26 cellular contexts compared by ENCODE assay signal in the genomic region with DNA sequence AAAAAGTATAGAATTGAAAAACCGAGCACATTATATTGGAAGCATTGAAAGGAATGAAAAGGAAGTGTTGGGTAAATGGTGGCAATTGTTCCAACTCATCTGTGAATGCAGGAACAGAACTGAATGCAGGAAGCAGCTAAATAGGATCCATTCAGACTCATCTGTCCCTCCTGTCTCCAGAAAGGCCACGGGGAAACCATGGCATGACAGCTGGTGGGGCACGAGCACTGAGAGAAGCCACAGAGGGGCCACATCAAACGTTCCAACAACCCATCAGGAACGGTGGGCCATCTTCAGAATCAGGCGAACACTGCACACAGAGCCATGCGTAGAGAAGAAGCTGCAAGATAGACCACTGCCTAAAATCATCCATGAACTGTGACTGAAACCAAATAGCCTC.
"Had no signal": no experiment of that assay in that cellular context is flagged by ENCODE, and none has a peak within 500 bp of the region (broad histone marks: within the 10 kb centered on the region; RNA-seq: fewer than 3 reads in every experiment).

No MANE protein-coding gene starts in this region.

- H3K27ac Mint-ChIP-seq: activated B cell treated with CpG ODN at 0.5 μM for 24 hours; activated CD4-positive, alpha-beta memory T cell treated with anti-CD3 and anti-CD28 coated beads for 36 hours; activated CD4-positive, alpha-beta T cell treated with anti-CD3 and anti-CD28 coated beads, Interleukin-2, amount 10 ng/mL, durations not matched to agents 7 days and 5 days; activated naive CD4-positive, alpha-beta T cell treated with anti-CD3 and anti-CD28 coated beads for 36 hours; activated naive CD8-positive, alpha-beta T cell treated with anti-CD3 and anti-CD28 coated beads for 36 hours; activated T-helper 17 cell treated with anti-CD3 and anti-CD28 coated beads, Interleukin-2, amount 50 U/mL, for 72 hours; T-helper 1 cell treated with Interleukin-12 subunit alpha and Interleukin-12 subunit beta and Interleukin-4 antibody, amounts not matched to agents 30 μg/mL and 1 μg/mL, for 36 hours had no signal

- H3K9me3 ChIP-seq: SJSA1 had no signal

- ATAC-seq: activated T-helper 17 cell treated with anti-CD3 and anti-CD28 coated beads, Interleukin-2, amount 50 U/mL, for 72 hours; Panc1 had no signal

- H3K36me3 Mint-ChIP-seq: activated CD4-positive, alpha-beta memory T cell treated with anti-CD3 and anti-CD28 coated beads for 36 hours; activated naive CD8-positive, alpha-beta T cell treated with anti-CD3 and anti-CD28 coated beads for 36 hours had no signal

- H3K4me1 ChIP-seq: SJSA1 had no signal

- H3K27ac ChIP-seq: RWPE1, SJSA1 had no signal

- H3K4me1 Mint-ChIP-seq: activated B cell treated with CpG ODN at 0.5 μM for 24 hours; activated CD4-positive, alpha-beta T cell treated with anti-CD3 and anti-CD28 coated beads, Interleukin-2, amount 10 ng/mL, durations not matched to agents 7 days and 5 days; activated naive CD8-positive, alpha-beta T cell treated with anti-CD3 and anti-CD28 coated beads for 36 hours; activated T-helper 17 cell treated with anti-CD3 and anti-CD28 coated beads, Interleukin-2, amount 50 U/mL, for 72 hours had no signal

- H3K4me3 Mint-ChIP-seq: activated B cell treated with CpG ODN at 0.5 μM for 24 hours; activated CD4-positive, alpha-beta memory T cell treated with anti-CD3 and anti-CD28 coated beads for 36 hours; activated CD4-positive, alpha-beta T cell treated with anti-CD3 and anti-CD28 coated beads, Interleukin-2, amount 10 ng/mL, durations not matched to agents 7 days and 5 days; activated naive CD4-positive, alpha-beta T cell treated with anti-CD3 and anti-CD28 coated beads for 36 hours; activated naive CD8-positive, alpha-beta T cell treated with anti-CD3 and anti-CD28 coated beads for 36 hours; activated T-helper 17 cell treated with anti-CD3 and anti-CD28 coated beads, Interleukin-2, amount 50 U/mL, for 72 hours; T-helper 1 cell treated with Interleukin-12 subunit alpha and Interleukin-12 subunit beta and Interleukin-4 antibody, amounts not matched to agents 30 μg/mL and 1 μg/mL, for 36 hours had no signal

- H3K27me3 Mint-ChIP-seq: activated B cell treated with CpG ODN at 0.5 μM for 24 hours; activated CD4-positive, alpha-beta T cell treated with anti-CD3 and anti-CD28 coated beads, Interleukin-2, amount 10 ng/mL, durations not matched to agents 7 days and 5 days; activated naive CD8-positive, alpha-beta T cell treated with anti-CD3 and anti-CD28 coated beads for 36 hours; activated T-helper 17 cell treated with anti-CD3 and anti-CD28 coated beads, Interleukin-2, amount 50 U/mL, for 72 hours had no signal

- H3K4me3 ChIP-seq: SJSA1 had no signal

- H3K36me3 ChIP-seq: SJSA1 had no signal

- H3K27me3 ChIP-seq: SJSA1 had no signal

- H3K9me3 Mint-ChIP-seq: activated CD4-positive, alpha-beta memory T cell treated with anti-CD3 and anti-CD28 coated beads for 36 hours; activated CD4-positive, alpha-beta T cell treated with anti-CD3 and anti-CD28 coated beads, Interleukin-2, amount 10 ng/mL, durations not matched to agents 7 days and 5 days; activated naive CD4-positive, alpha-beta T cell treated with anti-CD3 and anti-CD28 coated beads for 36 hours; activated T-helper 17 cell treated with anti-CD3 and anti-CD28 coated beads, Interleukin-2, amount 50 U/mL, for 72 hours; T-helper 1 cell treated with Interleukin-12 subunit alpha and Interleukin-12 subunit beta and Interleukin-4 antibody, amounts not matched to agents 30 μg/mL and 1 μg/mL, for 36 hours had no signal

- DNase-seq: activated B cell treated with CpG ODN at 0.5 μM for 24 hours; activated CD4-positive, alpha-beta memory T cell treated with anti-CD3 and anti-CD28 coated beads for 36 hours; activated CD4-positive, alpha-beta T cell treated with anti-CD3 and anti-CD28 coated beads for 1 hour; activated CD4-positive, alpha-beta T cell treated with anti-CD3 and anti-CD28 coated beads, Interleukin-2, amount 10 ng/mL, durations not matched to agents 7 days and 5 days; activated gamma-delta T cell; activated naive CD4-positive, alpha-beta T cell treated with anti-CD3 and anti-CD28 coated beads for 36 hours; activated naive CD8-positive, alpha-beta T cell treated with anti-CD3 and anti-CD28 coated beads for 36 hours; activated T-cell treated with anti-CD3 and anti-CD28 coated beads for 4 hours; activated T-cell treated with anti-CD3 and anti-CD28 coated beads, Interleukin-2, amount 50 U/mL, for 48 hours; Karpas-422; MM.1S; NCI-H1105; NCI-H1436; NCI-H1694 treated with DMSO at 0.1 percent for 48 hours; NCI-H2029 treated with DMSO at 0.1 percent for 48 hours; NCI-H345; NCI-H510A; NCI-H526 treated with DMSO at 0.1 percent for 48 hours; NCI-H82; OCI-M1; SHP77 had no signal
